In genomic region chr10:110006358-110007170, GRCh38 we compare ENCODE assay signal across 8 cellular contexts. TPM values are rescaled to one million over a fixed set of nuclear protein-coding genes. Genes with fewer than 3 reads are reported as not detected.
DNase-seq lines count a peak whose midpoint lies in the region; ATAC-seq and TF ChIP-seq lines count a peak whose summit lies in the region.

No MANE protein-coding gene starts in this region.

- H3K27me3 Mint-ChIP-seq in activated CD4-positive, alpha-beta T cell treated with anti-CD3 and anti-CD28 coated beads for 36 hours = no peaks in the 10 kb centered on the region
- no peaks in the 10 kb centered on the region for H3K27me3 Mint-ChIP-seq in type B pancreatic cell

- H3K4me3 ChIP-seq in cardiac muscle cell = peak overlapping the region; percentile 60

- CTCF ChIA-PET in activated CD4-positive, alpha-beta T cell treated with anti-CD3 and anti-CD28 coated beads for 36 hours (lab: Charles Lee) = interaction anchor here (1.5 to 1.7 kb wide), 3 partner anchors 28 to 123 kb away, joined by 3 to 9 read pairs (median 5); no protein-coding TSS in a partner anchor

- no peak for ATAC-seq in activated CD4-positive, alpha-beta T cell treated with anti-CD3 and anti-CD28 coated beads for 36 hours
- no peak for ATAC-seq in GM21528 (IDR thresholded peaks at IDR 0.05; ENCODE audit: low FRiP score, unreplicated experiment)
- no peak for ATAC-seq in HG03520 (IDR thresholded peaks at IDR 0.05; ENCODE audit: unreplicated experiment)

- no peaks in the 10 kb centered on the region for H3K9me3 Mint-ChIP-seq in activated CD4-positive, alpha-beta T cell treated with anti-CD3 and anti-CD28 coated beads for 36 hours (ENCODE audit: low read depth)
- no peaks in the 10 kb centered on the region for H3K9me3 Mint-ChIP-seq in type B pancreatic cell

- H3K27me3 ChIP-seq in cardiac muscle cell = no peaks in the 10 kb centered on the region

- TF ChIP-seq CTCF in cardiac muscle cell (IDR thresholded peaks at IDR 0.05; ENCODE audit: low read depth, low read length) = no peak
- no peak for TF ChIP-seq CTCF in type B pancreatic cell (conservative IDR thresholded peaks at IDR 0.05)

- H3K4me1 Mint-ChIP-seq in activated CD4-positive, alpha-beta T cell treated with anti-CD3 and anti-CD28 coated beads for 36 hours = peaks cover 36% of the 10 kb centered on the region
- peaks cover 40% of the 10 kb centered on the region for H3K4me1 Mint-ChIP-seq in type B pancreatic cell (ENCODE audit: unreplicated experiment)

- H3K36me3 Mint-ChIP-seq in activated CD4-positive, alpha-beta T cell treated with anti-CD3 and anti-CD28 coated beads for 36 hours (ENCODE audit: low read depth) = no peaks in the 10 kb centered on the region
- H3K36me3 Mint-ChIP-seq in type B pancreatic cell = no peaks in the 10 kb centered on the region

- H3K36me3 ChIP-seq in cardiac muscle cell = no peaks in the 10 kb centered on the region

- H3K27ac Mint-ChIP-seq in activated CD4-positive, alpha-beta T cell treated with anti-CD3 and anti-CD28 coated beads for 36 hours = no peak overlapping the region
- H3K27ac Mint-ChIP-seq in type B pancreatic cell = no peak overlapping the region

- no peaks in the 10 kb centered on the region for H3K9me3 ChIP-seq in cardiac muscle cell (ENCODE audit: low read depth)

- no peak overlapping the region for H3K4me3 Mint-ChIP-seq in activated CD4-positive, alpha-beta T cell treated with anti-CD3 and anti-CD28 coated beads for 36 hours
- H3K4me3 Mint-ChIP-seq in type B pancreatic cell = no peak overlapping the region

- POLR2A ChIA-PET in activated CD4-positive, alpha-beta T cell treated with anti-CD3 and anti-CD28 coated beads for 36 hours (lab: Charles Lee) = interaction anchor here (0.5 kb wide), 1 partner anchor 194 kb away, joined by 5 read pairs; no protein-coding TSS in a partner anchor

- peak; percentile 43 for DNase-seq in activated CD4-positive, alpha-beta T cell treated with anti-CD3 and anti-CD28 coated beads for 36 hours
- no peak for DNase-seq in activated CD4-positive, alpha-beta T cell treated with anti-CD3 and anti-CD28 coated beads for 1 hour
- peak; percentile 10 for DNase-seq in activated CD4-positive, alpha-beta T cell treated with anti-CD3 and anti-CD28 coated beads, Interleukin-2, amount 50 U/mL, for 1 hour
- DNase-seq in cardiac muscle cell (ENCODE audit: low read depth in 1 of 2, low spot score in 1 of 2) (peak; percentile 18 to 80), pons (ENCODE audit: low spot score) (peak; percentile 52), type B pancreatic cell (ENCODE audit: extremely low spot score, unreplicated experiment) (no peak)

- intact Hi-C loops in activated CD4-positive, alpha-beta T cell treated with anti-CD3 and anti-CD28 coated beads for 36 hours (cut with DNase I, micrococcal nuclease) = loop anchor here (1.0 to 5.0 kb wide), 5 partner anchors 28 to 561 kb away; partner anchors contain the start of genes SMC3 (in 1 of the 2), SMNDC1 (in 1 of the 2) and XPNPEP1 (in 1 of the 2)

- peak overlapping the region; percentile 97 for H3K27ac ChIP-seq in cardiac muscle cell

- peaks cover 39% of the 10 kb centered on the region for H3K4me1 ChIP-seq in cardiac muscle cell (ENCODE audit: low read depth)

RNA-seq across cellular contexts. Expression of gene ADD3, which starts 1.2 kb away (rescaled TPM):
- 100 to 1,000 TPM in 1 of 2 experiments, 10 to 100 TPM in 1; 72.5 to 101 TPM for total RNA-seq in activated CD4-positive, alpha-beta T cell treated with anti-CD3 and anti-CD28 coated beads for 36 hours
- total RNA-seq in cardiac muscle cell (114 and 168 TPM in 2 replicates), type B pancreatic cell (ENCODE audit: low replicate concordance) (140 and 183 TPM in 2 replicates)
- polyA plus RNA-seq in cardiac muscle cell = 96.9 and 164 TPM in 2 replicates

Comparison
In these comparisons a context has a peak if more than half of its experiments do, and no peak if none do; other contexts are left out.
1. DNase-seq: peak in activated CD4-positive, alpha-beta T cell treated with anti-CD3 and anti-CD28 coated beads for 36 hours (single experiment), activated CD4-positive, alpha-beta T cell treated with anti-CD3 and anti-CD28 coated beads, Interleukin-2, amount 50 U/mL, for 1 hour (single experiment), cardiac muscle cell (2 of 2) and pons (single experiment); none in activated CD4-positive, alpha-beta T cell treated with anti-CD3 and anti-CD28 coated beads for 1 hour (single experiment) and type B pancreatic cell (single experiment).